In genomic region chr1:221993444-221993948, GRCh38 we compare ENCODE assay signal across 15 cellular contexts.
DNase-seq lines count a peak whose midpoint lies in the region; ATAC-seq and TF ChIP-seq lines count a peak whose summit lies in the region.
"Had no signal": no experiment of that assay in that cellular context is flagged by ENCODE, and none has a peak within 500 bp of the region (broad histone marks: within the 10 kb centered on the region; RNA-seq: fewer than 3 reads in every experiment).

No MANE protein-coding gene starts in this region.

- peak overlapping the region; percentile 28 to 90 for H3K27ac Mint-ChIP-seq in activated naive CD4-positive, alpha-beta T cell treated with anti-CD3 and anti-CD28 coated beads, Interleukin-2, amount 50 U/mL, for 72 hours
- H3K27ac Mint-ChIP-seq in stimulated activated effector memory CD8-positive, alpha-beta T cell treated with anti-CD3 and anti-CD28 coated beads, Interleukin-12 subunit alpha, Interleukin-12 subunit beta, amount 100 ng/mL, for 72 hours = peak overlapping the region; percentile 77

- H3K9me2 ChIP-seq in PC-9 (ENCODE audit: insufficient read depth) = no peaks in the 10 kb centered on the region
- no peaks in the 10 kb centered on the region for H3K9me2 ChIP-seq in hepatocyte (replicated peaks; ENCODE audit: insufficient read depth)

- H3K36me3 ChIP-seq in PC-9 (ENCODE audit: low read depth) (no peaks in the 10 kb centered on the region), hepatocyte (replicated peaks; ENCODE audit: insufficient read depth, low read depth) (no peaks in the 10 kb centered on the region)
- H3K36me3 ChIP-seq: stomach had no signal

- H3K9me3 Mint-ChIP-seq in activated naive CD4-positive, alpha-beta T cell treated with anti-CD3 and anti-CD28 coated beads, Interleukin-2, amount 50 U/mL, for 72 hours = peaks cover 0 to 10% of the 10 kb centered on the region in 2 donors
- no peaks in the 10 kb centered on the region for H3K9me3 Mint-ChIP-seq in stimulated activated effector memory CD8-positive, alpha-beta T cell treated with anti-CD3 and anti-CD28 coated beads, Interleukin-12 subunit alpha, Interleukin-12 subunit beta, amount 100 ng/mL, for 72 hours
- H3K9me3 Mint-ChIP-seq: central memory CD8-positive, alpha-beta T cell had no signal

- H3K4me3 ChIP-seq in PC-9 (no peak overlapping the region), choroid plexus epithelial cell (ENCODE audit: low read depth, low read length) (no peak overlapping the region), hepatocyte (no peak overlapping the region)
- H3K4me3 ChIP-seq: stomach had no signal

- DNase-seq in activated naive CD4-positive, alpha-beta T cell treated with anti-CD3 and anti-CD28 coated beads, Interleukin-2, amount 50 U/mL, for 72 hours (ENCODE audit: low spot score in 2 of 2) = no peak
- DNase-seq in activated naive CD4-positive, alpha-beta T cell (lab: John Stamatoyannopoulos, UW) = no peak
- DNase-seq in PC-9 = no peak
- DNase-seq in choroid plexus epithelial cell (ENCODE audit: low read depth) = no peak
- no peak for DNase-seq in stimulated activated effector memory CD8-positive, alpha-beta T cell treated with anti-CD3 and anti-CD28 coated beads, Interleukin-12 subunit alpha, Interleukin-12 subunit beta, amount 100 ng/mL, for 72 hours (ENCODE audit: low spot score in 2 of 2)
- no peak for DNase-seq in hepatocyte (ENCODE audit: low spot score)
- no peak for DNase-seq in CD1c-positive myeloid dendritic cell (ENCODE audit: extremely low spot score)
- DNase-seq: activated CD4-positive, CD25-positive, alpha-beta regulatory T cell treated with anti-CD3 and anti-CD28 coated beads, Interleukin-2, amount 50 U/mL, for 72 hours; activated effector memory CD4-positive, alpha-beta T cell treated with anti-CD3 and anti-CD28 coated beads, Interleukin-2, amount 50 U/mL, for 16 hours; C1 segment of cervical spinal cord; NCI-H1930; stomach had no signal

- intact Hi-C loops in PC-9 (cut with micrococcal nuclease; ENCODE audit: unreplicated experiment) = no loop called here

- CTCF ChIA-PET in PC-9 (lab: Charles Lee) = no interaction called here

- POLR2A ChIA-PET in PC-9 (lab: Charles Lee; ENCODE audit: unreplicated experiment) = no interaction called here

- TF ChIP-seq CTCF in PC-9 (conservative IDR thresholded peaks at IDR 0.05) (0 out of 2 replicates have a peak, but pooled peaks have one; percentile 17), choroid plexus epithelial cell (conservative IDR thresholded peaks at IDR 0.05; ENCODE audit: low read depth, low read length) (peak; percentile 20), hepatocyte (IDR thresholded peaks at IDR 0.05; ENCODE audit: poor library complexity) (no peak)

- no peaks in the 10 kb centered on the region for H3K4me1 ChIP-seq in PC-9 (replicated peaks; ENCODE audit: insufficient read depth)
- H3K4me1 ChIP-seq in hepatocyte (ENCODE audit: insufficient read depth) = no peaks in the 10 kb centered on the region

- H3K27ac ChIP-seq in PC-9 (no peak overlapping the region), hepatocyte (no peak overlapping the region)
- H3K27ac ChIP-seq: stomach had no signal

- no TSS peak for BruUV-seq in PC-9 (replicated peaks; lab: Mats Ljungman, UMichigan)

- H3K27me3 ChIP-seq in PC-9 (ENCODE audit: insufficient read depth, low read depth) (no peaks in the 10 kb centered on the region), hepatocyte (no peaks in the 10 kb centered on the region)
- H3K27me3 ChIP-seq: stomach had no signal

- H3K9me3 ChIP-seq in PC-9 (ENCODE audit: insufficient read depth, low read depth) (no peaks in the 10 kb centered on the region), hepatocyte (ENCODE audit: low read depth) (no peaks in the 10 kb centered on the region)
- H3K9me3 ChIP-seq: stomach had no signal

- no peak for ATAC-seq in activated naive CD4-positive, alpha-beta T cell treated with anti-CD3 and anti-CD28 coated beads, Interleukin-2, amount 50 U/mL, for 72 hours
- ATAC-seq in stimulated activated effector memory CD8-positive, alpha-beta T cell treated with anti-CD3 and anti-CD28 coated beads, Interleukin-12 subunit alpha, Interleukin-12 subunit beta, amount 100 ng/mL, for 72 hours = no peak
- no peak for ATAC-seq in GM21825 (IDR thresholded peaks at IDR 0.05; ENCODE audit: unreplicated experiment)

- H3K79me2 ChIP-seq in PC-9 (ENCODE audit: low read depth) (no peaks in the 10 kb centered on the region), hepatocyte (no peaks in the 10 kb centered on the region)

- H3F3A ChIP-seq in PC-9 (ENCODE audit: insufficient read depth, low read depth) = no peaks in the 10 kb centered on the region

- peaks cover 37% of the 10 kb centered on the region for H3K4me1 Mint-ChIP-seq in stimulated activated effector memory CD8-positive, alpha-beta T cell treated with anti-CD3 and anti-CD28 coated beads, Interleukin-12 subunit alpha, Interleukin-12 subunit beta, amount 100 ng/mL, for 72 hours

- peaks cover 0 to 17% of the 10 kb centered on the region in 2 donors for H3K36me3 Mint-ChIP-seq in activated naive CD4-positive, alpha-beta T cell treated with anti-CD3 and anti-CD28 coated beads, Interleukin-2, amount 50 U/mL, for 72 hours
- no peaks in the 10 kb centered on the region for H3K36me3 Mint-ChIP-seq in stimulated activated effector memory CD8-positive, alpha-beta T cell treated with anti-CD3 and anti-CD28 coated beads, Interleukin-12 subunit alpha, Interleukin-12 subunit beta, amount 100 ng/mL, for 72 hours

- no peak overlapping the region for H2AFZ ChIP-seq in PC-9
- no peak overlapping the region for H2AFZ ChIP-seq in hepatocyte

- no peaks in the 10 kb centered on the region for H4K20me1 ChIP-seq in PC-9 (ENCODE audit: insufficient read depth)
- no peaks in the 10 kb centered on the region for H4K20me1 ChIP-seq in hepatocyte (ENCODE audit: insufficient read depth, poor library complexity, severe bottlenecking)

- no peak overlapping the region for H3K4me3 Mint-ChIP-seq in stimulated activated effector memory CD8-positive, alpha-beta T cell treated with anti-CD3 and anti-CD28 coated beads, Interleukin-12 subunit alpha, Interleukin-12 subunit beta, amount 100 ng/mL, for 72 hours
- H3K4me3 Mint-ChIP-seq: central memory CD8-positive, alpha-beta T cell; naive thymus-derived CD4-positive, alpha-beta T cell had no signal

- H3K4me2 ChIP-seq in PC-9 (no peak overlapping the region), hepatocyte (no peak overlapping the region)
